18 cellular contexts compared by ENCODE assay signal in genomic region chr1:981955-982558, GRCh38. TPM values are rescaled to one million over a fixed set of nuclear protein-coding genes. Genes with fewer than 3 reads are reported as not detected.
"Had no signal": no experiment of that assay in that cellular context is flagged by ENCODE, and none has a peak within 500 bp of the region (broad histone marks: within the 10 kb centered on the region; RNA-seq: fewer than 3 reads in every experiment).

TSS of gene PERM1 (minus strand) at chr1:982093. CDS start at chr1:981029, 1,064 bp downstream.

- H3K9me3 ChIP-seq: prostate gland had no signal

- DNase-seq: activated B cell treated with CpG ODN at 0.5 μM for 24 hours; activated CD4-positive, alpha-beta T cell treated with anti-CD3 and anti-CD28 coated beads, Interleukin-2, amount 10 ng/mL, durations not matched to agents 24 days and 14 days; activated T-cell treated with anti-CD3 and anti-CD28 coated beads for 4 hours; amygdala; brain microvascular endothelial cell; cerebellar nuclear complex; effector memory CD8-positive, alpha-beta T cell; left colon; mammary epithelial cell; naive thymus-derived CD8-positive, alpha-beta T cell; nucleus accumbens had no signal

- ATAC-seq: effector memory CD8-positive, alpha-beta T cell; left colon; naive thymus-derived CD8-positive, alpha-beta T cell; T-helper 17 cell had no signal

- H3K4me3 ChIP-seq: prostate gland had no signal

- H3K4me3 Mint-ChIP-seq: activated B cell treated with CpG ODN at 0.5 μM for 24 hours; activated CD4-positive, alpha-beta T cell treated with anti-CD3 and anti-CD28 coated beads, Interleukin-2, amount 10 ng/mL, durations not matched to agents 24 days and 14 days; activated naive CD4-positive, alpha-beta T cell treated with anti-CD3 and anti-CD28 coated beads, Interleukin-2, amount 50 U/mL, for 24 hours; dendritic cell treated with granulocyte-macrophage colony-stimulating factor and Interleukin-4, amounts not matched to agents 40 ng/mL and 50 ng/mL, for 4 days; effector memory CD8-positive, alpha-beta T cell; T-helper 17 cell had no signal

- H3K27ac Mint-ChIP-seq: activated B cell treated with CpG ODN at 0.5 μM for 24 hours; activated CD4-positive, alpha-beta T cell treated with anti-CD3 and anti-CD28 coated beads, Interleukin-2, amount 10 ng/mL, durations not matched to agents 24 days and 14 days; activated naive CD4-positive, alpha-beta T cell treated with anti-CD3 and anti-CD28 coated beads, Interleukin-2, amount 50 U/mL, for 24 hours; dendritic cell treated with granulocyte-macrophage colony-stimulating factor and Interleukin-4, amounts not matched to agents 40 ng/mL and 50 ng/mL, for 4 days; effector memory CD8-positive, alpha-beta T cell; T-helper 17 cell had no signal

- H3K9me3 Mint-ChIP-seq: activated B cell treated with CpG ODN at 0.5 μM for 24 hours; activated CD4-positive, alpha-beta T cell treated with anti-CD3 and anti-CD28 coated beads, Interleukin-2, amount 10 ng/mL, durations not matched to agents 24 days and 14 days; activated naive CD4-positive, alpha-beta T cell treated with anti-CD3 and anti-CD28 coated beads, Interleukin-2, amount 50 U/mL, for 24 hours; dendritic cell treated with granulocyte-macrophage colony-stimulating factor and Interleukin-4, amounts not matched to agents 40 ng/mL and 50 ng/mL, for 4 days; effector memory CD8-positive, alpha-beta T cell; naive thymus-derived CD8-positive, alpha-beta T cell had no signal

- H3K36me3 Mint-ChIP-seq: activated naive CD4-positive, alpha-beta T cell treated with anti-CD3 and anti-CD28 coated beads, Interleukin-2, amount 50 U/mL, for 24 hours; naive thymus-derived CD8-positive, alpha-beta T cell had no signal

- H3K27ac ChIP-seq: brain microvascular endothelial cell, epithelial cell of prostate, prostate gland had no signal

- H3K36me3 ChIP-seq: brain microvascular endothelial cell, prostate gland had no signal

- H3K4me1 Mint-ChIP-seq: activated B cell treated with CpG ODN at 0.5 μM for 24 hours; activated naive CD4-positive, alpha-beta T cell treated with anti-CD3 and anti-CD28 coated beads, Interleukin-2, amount 50 U/mL, for 24 hours had no signal

- H3K4me1 ChIP-seq: prostate gland had no signal

RNA-seq across cellular contexts. Expression of gene PERM1, which starts in this region (rescaled TPM):
- total RNA-seq: activated B cell treated with CpG ODN at 0.5 μM for 24 hours; activated CD4-positive, alpha-beta T cell treated with anti-CD3 and anti-CD28 coated beads, Interleukin-2, amount 10 ng/mL, durations not matched to agents 24 days and 14 days; activated CD8-positive, alpha-beta memory T cell treated with anti-CD3 and anti-CD28 coated beads for 36 hours; glomerular endothelial cell; mammary epithelial cell; naive thymus-derived CD8-positive, alpha-beta T cell; T-helper 17 cell had no signal
- polyA plus RNA-seq: mammary epithelial cell; naive thymus-derived CD8-positive, alpha-beta T cell had no signal
